24 cellular contexts compared by ENCODE assay signal in the genomic region with DNA sequence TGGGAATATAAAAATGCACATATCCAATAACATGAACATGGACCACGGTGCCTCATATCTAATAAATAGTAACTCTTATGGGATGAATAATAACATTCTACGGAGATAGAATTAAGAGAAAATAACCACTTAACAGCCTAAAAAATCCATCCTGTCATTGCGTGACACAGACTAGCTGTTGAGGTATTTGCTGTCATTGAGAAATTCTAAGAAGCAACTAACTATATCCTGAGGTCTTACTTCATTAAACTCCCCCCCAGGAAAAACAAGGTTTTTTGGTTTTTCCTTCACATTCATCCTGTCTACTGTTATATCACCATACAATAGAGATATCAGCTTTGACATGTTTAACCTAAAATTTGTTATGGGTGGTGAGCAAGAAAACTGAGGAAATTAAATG. TPM values are rescaled to one million over a fixed set of nuclear protein-coding genes. Genes with fewer than 3 reads are reported as not detected.
A peak's percentile ranks its signal among the peaks of the same experiment; 100 is the strongest.
DNase-seq lines count a peak whose midpoint lies in the region; ATAC-seq, FAIRE-seq and TF ChIP-seq lines count a peak whose summit lies in the region.
"Had no signal": no experiment of that assay in that cellular context is flagged by ENCODE, and none has a peak within 500 bp of the region (broad histone marks: within the 10 kb centered on the region; RNA-seq: fewer than 3 reads in every experiment).

No MANE protein-coding gene starts in this region.

- no peak for TF ChIP-seq POLR2A in GM12878 (IDR thresholded peaks at IDR 0.05; ENCODE audit: low read depth, low read length)

- no peaks in the 10 kb centered on the region for H4K20me1 ChIP-seq in GM12878 (ENCODE audit: control insufficient read depth, insufficient read depth)

- H3K79me2 ChIP-seq in ACC112 (ENCODE audit: control insufficient read depth, insufficient read depth, low read length, unreplicated experiment) (peaks cover 21% of the 10 kb centered on the region), GM12878 (ENCODE audit: control insufficient read depth, insufficient read depth, low read length) (peaks cover 16% of the 10 kb centered on the region)
- H3K79me2 ChIP-seq: parathyroid adenoma had no signal

- H3K4me3 ChIP-seq in ACC112 (ENCODE audit: low read depth, low read length) (peak overlapping the region; percentile 55; the same call in 1 of the 2 replicates), GM12878 (no peak overlapping the region)
- H3K4me3 ChIP-seq: adrenal gland, cardiac muscle cell, sigmoid colon, transverse colon had no signal

- peak; percentile 3 for ATAC-seq in GM19463 (IDR thresholded peaks at IDR 0.05; ENCODE audit: unreplicated experiment)
- ATAC-seq in GM12878 = no peak
- ATAC-seq in natural killer cell treated with Interleukin-12 subunit alpha and Interleukin-12 subunit beta and Interleukin-15 and Interleukin-18, amount 100 ng/mL, for 72 hours = no peak
- ATAC-seq in HG02678 (IDR thresholded peaks at IDR 0.05; ENCODE audit: unreplicated experiment) = no peak
- ATAC-seq in HG02759 (IDR thresholded peaks at IDR 0.05; ENCODE audit: unreplicated experiment) = no peak
- ATAC-seq: Panc1 had no signal

- FAIRE-seq in GM12878 (lab: Jason Lieb, UNC) = no peak

- no peaks in the 10 kb centered on the region for H3K27me3 Mint-ChIP-seq in natural killer cell treated with Interleukin-12 subunit alpha and Interleukin-12 subunit beta and Interleukin-15 and Interleukin-18, amount 100 ng/mL, for 72 hours
- H3K27me3 Mint-ChIP-seq: dendritic cell treated with granulocyte-macrophage colony-stimulating factor and Interleukin-4, amounts not matched to agents 40 ng/mL and 50 ng/mL, for 4 days; stimulated activated naive B cell treated with anti-CD40 and anti-IgM and Interleukin-4, amounts not matched to agents 10 μg/mL and 1 μg/mL and 100 μg/mL, for 72 hours had no signal

- intact Hi-C loops in GM12878 (cut with micrococcal nuclease; ENCODE audit: unreplicated experiment) = loop anchor here (5.0 to 10.0 kb wide), 2 partner anchors 149 to 292 kb away; a partner anchor contains a TSS

- peaks cover 16% of the 10 kb centered on the region for H3K36me3 Mint-ChIP-seq in natural killer cell treated with Interleukin-12 subunit alpha and Interleukin-12 subunit beta and Interleukin-15 and Interleukin-18, amount 100 ng/mL, for 72 hours

- peak overlapping the region; percentile 59 for H3K27ac ChIP-seq in ACC112 (ENCODE audit: low read depth, low read length)
- peak overlapping the region; percentile 11; the same call in 1 of the 2 replicates for H3K27ac ChIP-seq in GM12878 (ENCODE audit: control insufficient read depth, insufficient read depth)
- H3K27ac ChIP-seq: adrenal gland, cardiac muscle cell, parathyroid adenoma, transverse colon had no signal

- peaks cover 24 to 34% of the 10 kb centered on the region in 2 donors for H3K4me1 Mint-ChIP-seq in natural killer cell treated with Interleukin-12 subunit alpha and Interleukin-12 subunit beta and Interleukin-15 and Interleukin-18, amount 100 ng/mL, for 72 hours (ENCODE audit: low read depth in 2 of 2)

- RAD21 ChIA-PET in GM12878 (lab: Charles Lee; ENCODE audit: unreplicated experiment) = interaction anchor here (1.1 kb wide), 1 partner anchor 14 kb away, joined by 3 read pairs; a partner anchor contains a TSS

- in situ Hi-C loops in GM12878 (cut with MboI) (no loop called here), ACHN (cut with HindIII; ENCODE audit: low pct_ligation_motif_present, low pct_unique_long_range_greater_than_20kb, low sequenced_read_pairs) (no loop called here)

- POLR2A ChIA-PET in GM12878 (lab: Charles Lee) = interaction anchor here (2.2 to 4.2 kb wide), 2 partner anchors 10 to 14 kb away, joined by 7 to 19 read pairs; a partner anchor contains a TSS

- no peak for TF ChIP-seq RAD21 in GM12878 (IDR thresholded peaks at IDR 0.05; ENCODE audit: insufficient read depth, low read depth, low read length)

- CTCF ChIA-PET in GM12878 (lab: Yijun Ruan, JAX) = no interaction called here

- BruUV-seq in GM12878 (replicated peaks; lab: Mats Ljungman, UMichigan) = TSS peak; percentile 14

- DNase-seq in GM12878 (ENCODE audit: low read depth, low spot score) = no peak
- DNase-seq in natural killer cell treated with Interleukin-12 subunit alpha and Interleukin-12 subunit beta and Interleukin-15 and Interleukin-18, amount 100 ng/mL, for 72 hours (ENCODE audit: low spot score) = no peak
- no peak for DNase-seq in ACHN
- DNase-seq: activated CD8-positive, alpha-beta memory T cell treated with anti-CD3 and anti-CD28 coated beads, Interleukin-2, amount 50 U/mL, for 4 hours; activated effector memory CD4-positive, alpha-beta T cell treated with anti-CD3 and anti-CD28 coated beads, Interleukin-2, amount 50 U/mL, for 16 hours; adrenal gland; CD8-positive, alpha-beta T cell; GF-D8; KG1; MV-4-11; NCI-H187; NCI-H345; NCI-H82; sigmoid colon; stimulated activated naive B cell treated with anti-CD40 and anti-IgM and Interleukin-4, amounts not matched to agents 10 μg/mL and 1 μg/mL and 100 μg/mL, for 72 hours; transverse colon had no signal

- peak overlapping the region; percentile 32 for H3K4me3 Mint-ChIP-seq in natural killer cell treated with Interleukin-12 subunit alpha and Interleukin-12 subunit beta and Interleukin-15 and Interleukin-18, amount 100 ng/mL, for 72 hours
- H3K4me3 Mint-ChIP-seq: CD8-positive, alpha-beta T cell; dendritic cell treated with granulocyte-macrophage colony-stimulating factor and Interleukin-4, amounts not matched to agents 40 ng/mL and 50 ng/mL, for 4 days; stimulated activated naive B cell treated with anti-CD40 and anti-IgM and Interleukin-4, amounts not matched to agents 10 μg/mL and 1 μg/mL and 100 μg/mL, for 72 hours had no signal

- TF ChIP-seq EP300 in GM12878 (IDR thresholded peaks at IDR 0.05; ENCODE audit: borderline replicate concordance in 1 of 2, control insufficient read depth in 1 of 2, low read depth in 2 of 2, low read length in 2 of 2) = no peak

- H3K4me2 ChIP-seq in GM12878 (ENCODE audit: control insufficient read depth, insufficient read depth) = no peak overlapping the region

- H3K4me1 ChIP-seq in ACC112 (ENCODE audit: control insufficient read depth, insufficient read depth, low read length, unreplicated experiment) = peaks cover 46% of the 10 kb centered on the region
- H3K4me1 ChIP-seq in GM12878 (ENCODE audit: control insufficient read depth, insufficient read depth, low read length) = peaks cover 9% of the 10 kb centered on the region
- H3K4me1 ChIP-seq: parathyroid adenoma, sigmoid colon had no signal

- H2AFZ ChIP-seq in ACC112 (ENCODE audit: low read length, unreplicated experiment) (no peak overlapping the region), GM12878 (ENCODE audit: control insufficient read depth, low read depth, low read length) (no peak overlapping the region)
- H2AFZ ChIP-seq: parathyroid adenoma had no signal

- peaks cover 10% of the 10 kb centered on the region for H3K36me3 ChIP-seq in ACC112 (ENCODE audit: insufficient read depth, low read length)
- peaks cover 2 to 22% of the 10 kb centered on the region in 2 experiments; a peak in 3 of 4 replicates for H3K36me3 ChIP-seq in GM12878 (ENCODE audit: control insufficient read depth in 2 of 2, insufficient read depth in 2 of 2, low read length in 1 of 2)
- H3K36me3 ChIP-seq: adrenal gland, cardiac muscle cell, transverse colon had no signal

- no peak for TF ChIP-seq CTCF in GM12878 (IDR thresholded peaks at IDR 0.05 in 2 of 3, conservative IDR thresholded peaks at IDR 0.05 in 1 of 3; ENCODE audit: control insufficient read depth in 2 of 3, extremely low read depth in 1 of 3, insufficient read depth in 1 of 3, low read depth in 3 of 3, low read length in 3 of 3)

- no peaks in the 10 kb centered on the region for H3K9me3 Mint-ChIP-seq in natural killer cell treated with Interleukin-12 subunit alpha and Interleukin-12 subunit beta and Interleukin-15 and Interleukin-18, amount 100 ng/mL, for 72 hours
- H3K9me3 Mint-ChIP-seq: CD8-positive, alpha-beta T cell; dendritic cell treated with granulocyte-macrophage colony-stimulating factor and Interleukin-4, amounts not matched to agents 40 ng/mL and 50 ng/mL, for 4 days; stimulated activated naive B cell treated with anti-CD40 and anti-IgM and Interleukin-4, amounts not matched to agents 10 μg/mL and 1 μg/mL and 100 μg/mL, for 72 hours had no signal

- H3K9me3 ChIP-seq in GM12878 (replicated peaks; ENCODE audit: control insufficient read depth, insufficient read depth, low read length) = no peaks in the 10 kb centered on the region
- H3K9me3 ChIP-seq: sigmoid colon, transverse colon had no signal

- WGBS in GM12878 (ENCODE audit: insufficient coverage, insufficient replicate concordance, low lambda C conversion rate, missing lambda C conversion rate) = 100% methylated on average over 3 of the region's 3 CpGs

- SMC1A ChIA-PET in GM12878 (lab: Charles Lee; ENCODE audit: uncharacterized antibody, unreplicated experiment) = interaction anchor here (0.7 to 3.4 kb wide), 4 partner anchors 10 to 24 kb away, joined by 3 to 16 read pairs (median 6); no protein-coding TSS in a partner anchor

- H3K9ac ChIP-seq in GM12878 (ENCODE audit: control insufficient read depth, insufficient read depth, low read length) = no peak overlapping the region
- H3K9ac ChIP-seq: parathyroid adenoma had no signal

- H3K27me3 ChIP-seq in ACC112 (ENCODE audit: insufficient read depth, low read length) = no peaks in the 10 kb centered on the region
- no peaks in the 10 kb centered on the region for H3K27me3 ChIP-seq in GM12878 (replicated peaks in 1 of 2; ENCODE audit: control insufficient read depth in 2 of 2, insufficient read depth in 2 of 2, low read length in 1 of 2)
- H3K27me3 ChIP-seq: adrenal gland, cardiac muscle cell, sigmoid colon, transverse colon had no signal

- peak overlapping the region; percentile 45 for H3K27ac Mint-ChIP-seq in natural killer cell treated with Interleukin-12 subunit alpha and Interleukin-12 subunit beta and Interleukin-15 and Interleukin-18, amount 100 ng/mL, for 72 hours
- H3K27ac Mint-ChIP-seq: CD8-positive, alpha-beta T cell; dendritic cell treated with granulocyte-macrophage colony-stimulating factor and Interleukin-4, amounts not matched to agents 40 ng/mL and 50 ng/mL, for 4 days; stimulated activated naive B cell treated with anti-CD40 and anti-IgM and Interleukin-4, amounts not matched to agents 10 μg/mL and 1 μg/mL and 100 μg/mL, for 72 hours had no signal

RNA-seq across cellular contexts. Expression of a gene that starts 14.3 kb away (rescaled TPM):
- total RNA-seq in GM12878 (2013; cell fraction: nucleolus; rRNA removed) = 106 and 120 TPM in 2 replicates
- 13.1 and 14.1 TPM in 2 replicates for total RNA-seq in GM12878 (2014; rRNA removed)
- total RNA-seq in GM12878 (2014; rRNA removed; fragmentation: Illumina TruSeq; extraction: Trizol) = 21.2 and 25.4 TPM in 2 replicates
- total RNA-seq in GM12878 (2021) = 12.0 and 15.3 TPM in 2 replicates
- polyA plus RNA-seq in GM12878 (2011; ENCODE audit: low read depth) = 3.6 TPM
- 6.9 and 8.6 TPM in 2 replicates for polyA plus RNA-seq in GM12878 (2011; rRNA removed)
- polyA plus RNA-seq in GM12878 (2011; cell fraction: cytosol; rRNA removed) = 2.5 and 4.8 TPM in 2 replicates
- polyA plus RNA-seq in GM12878 (2011; cell fraction: nucleus; rRNA removed) = 18.8 and 20.5 TPM in 2 replicates
- polyA plus RNA-seq in GM12878 (2012) = 6.2 and 9.2 TPM in 2 replicates
- 15.8 and 18.6 TPM in 2 replicates for polyA plus RNA-seq in GM12878 (2014; fragmentation: Illumina TruSeq; extraction: Trizol)
- 1 to 10 TPM; 5.3 to 5.7 TPM for polyA plus RNA-seq in GM12878 (2014; fragmentation: Nextera tagmentation; extraction: Ambion mirVana)
- 7.0 and 8.8 TPM in 2 replicates for polyA plus RNA-seq in GM12878 (2014; rRNA removed)
- 10 to 100 TPM; 19.6 to 22.6 TPM for polyA plus RNA-seq in GM12878 (2016; fragmentation: Nextera tagmentation; extraction: Ambion mirVana)
- polyA minus RNA-seq in GM12878 (2011; rRNA and poly(A)+ RNA removed) = 12.8 and 21.7 TPM in 2 replicates
- 5.7 and 7.0 TPM in 2 replicates for polyA minus RNA-seq in GM12878 (2011; cell fraction: cytosol; rRNA and poly(A)+ RNA removed)
- 39.8 and 52.7 TPM in 2 replicates for polyA minus RNA-seq in GM12878 (2011; cell fraction: nucleus; rRNA and poly(A)+ RNA removed)
- total RNA-seq in natural killer cell treated with Interleukin-12 subunit alpha and Interleukin-12 subunit beta and Interleukin-15 and Interleukin-18, amount 100 ng/mL, for 72 hours = 10 to 100 TPM; 16.8 to 42.7 TPM
